Comparison of ENCODE assay signal across 24 cellular contexts in the genomic region with DNA sequence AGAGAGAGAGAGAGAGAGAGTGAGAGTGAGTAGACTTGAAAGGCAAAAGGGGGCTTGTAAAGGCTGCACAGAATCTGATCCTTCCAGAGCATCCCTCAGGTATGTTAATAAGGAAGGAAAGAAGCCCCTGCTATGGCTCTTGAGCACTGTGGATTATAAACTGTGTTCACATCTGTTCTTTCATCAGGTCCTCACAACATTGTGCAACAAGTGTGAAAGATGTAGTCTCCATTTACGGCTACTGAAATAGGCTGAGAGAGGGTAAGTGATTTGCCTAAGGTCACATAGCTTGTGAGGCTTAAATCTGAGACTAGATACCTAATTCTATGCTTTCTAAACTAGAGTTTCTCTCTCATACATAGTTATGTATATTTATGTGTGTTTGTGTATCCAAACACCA. TPM values are rescaled to one million over a fixed set of nuclear protein-coding genes. Genes with fewer than 3 reads are reported as not detected.
DNase-seq lines count a peak whose midpoint lies in the region; ATAC-seq and TF ChIP-seq lines count a peak whose summit lies in the region.
"Had no signal": no experiment of that assay in that cellular context is flagged by ENCODE, and none has a peak within 500 bp of the region (broad histone marks: within the 10 kb centered on the region; RNA-seq: fewer than 3 reads in every experiment).

No MANE protein-coding gene starts in this region.

- no peak for ATAC-seq in HG03457 (IDR thresholded peaks at IDR 0.05; ENCODE audit: unreplicated experiment)

- no peaks in the 10 kb centered on the region for H3K27me3 ChIP-seq in uterus
- H3K27me3 ChIP-seq: BLaER1, SJSA1 had no signal

- no peak overlapping the region for H3K4me3 Mint-ChIP-seq in nephron progenitor cell
- H3K4me3 Mint-ChIP-seq: CD4-positive, CD25-positive, alpha-beta regulatory T cell had no signal

- DNase-seq in AG10803 (ENCODE audit: low read depth) (peak; percentile 66), amniotic epithelial cell (ENCODE audit: low read depth) (peak; percentile 34), fibroblast of gingiva (ENCODE audit: low read depth) (peak; percentile 54), nephron progenitor cell (no peak), uterus (no peak), caudate nucleus (lab: John Stamatoyannopoulos, UW) (no peak)
- DNase-seq: 8988T; CD4-positive, CD25-positive, alpha-beta regulatory T cell; DMS153; DND-41; NCI-H1048; NCI-H1417; NCI-H1694 treated with DMSO at 0.1 percent for 48 hours; NCI-H2081 treated with DMSO at 0.1 percent for 48 hours; NCI-H2171; NCI-H226; NCI-H510A; NCI-H69; Right ventricle myocardium superior; RPMI8226 had no signal

- TF ChIP-seq POLR2A in uterus (IDR thresholded peaks at IDR 0.05): no peak

- H3K27ac ChIP-seq in uterus (no peak overlapping the region), caudate nucleus (ENCODE audit: low read depth, low read length) (no peak overlapping the region)
- H3K27ac ChIP-seq: BLaER1, KMS-11, SJSA1 had no signal

- no peaks in the 10 kb centered on the region for H3K9me3 ChIP-seq in uterus
- H3K9me3 ChIP-seq: BLaER1, SJSA1 had no signal

- TF ChIP-seq CTCF in AG10803 (conservative IDR thresholded peaks at IDR 0.05; ENCODE audit: low read length): no peak
- TF ChIP-seq CTCF in nephron progenitor cell (IDR thresholded peaks at IDR 0.05): no peak
- no peak for TF ChIP-seq CTCF in uterus (IDR thresholded peaks at IDR 0.05)

- peaks cover 5% of the 10 kb centered on the region for H3K4me1 Mint-ChIP-seq in nephron progenitor cell
- H3K4me1 Mint-ChIP-seq: CD4-positive, CD25-positive, alpha-beta regulatory T cell had no signal

- H3K4me1 ChIP-seq in uterus: no peaks in the 10 kb centered on the region
- H3K4me1 ChIP-seq: BLaER1 had no signal

- H3K27ac Mint-ChIP-seq in nephron progenitor cell: peak overlapping the region; percentile 57

- H3K9me3 Mint-ChIP-seq in nephron progenitor cell: no peaks in the 10 kb centered on the region
- H3K9me3 Mint-ChIP-seq: CD4-positive, CD25-positive, alpha-beta regulatory T cell had no signal

- peaks cover 8% of the 10 kb centered on the region for H3K36me3 Mint-ChIP-seq in nephron progenitor cell (ENCODE audit: low read depth)

- intact Hi-C loops in uterus (cut with DNase I; ENCODE audit: low total_unique reads): no loop called here

- peaks cover 4% of the 10 kb centered on the region for H3K27me3 Mint-ChIP-seq in nephron progenitor cell (ENCODE audit: low read depth, poor library complexity)
- H3K27me3 Mint-ChIP-seq: CD4-positive, CD25-positive, alpha-beta regulatory T cell had no signal

- H3K36me3 ChIP-seq in uterus: no peaks in the 10 kb centered on the region

- no peak overlapping the region for H3K4me3 ChIP-seq in AG10803 (ENCODE audit: low read length)
- no peak overlapping the region for H3K4me3 ChIP-seq in uterus
- H3K4me3 ChIP-seq: BLaER1, SJSA1 had no signal

RNA-seq across cellular contexts. Expression of a gene that starts 15.2 kb away (rescaled TPM):
- 10 to 100 TPM; 14.9 to 66.0 (median 37.6) TPM for total RNA-seq in uterus

Comparison
In these comparisons a context has a peak if more than half of its experiments do, and no peak if none do; other contexts are left out.
1. DNase-seq: peak in AG10803 (single experiment), amniotic epithelial cell (single experiment) and fibroblast of gingiva (single experiment); none in nephron progenitor cell (single experiment), uterus (0 of 2) and caudate nucleus (0 of 61).